ENCODE assay signal across 13 cellular contexts in genomic region chr11:3781423-3781822, GRCh38. TPM values are rescaled to one million over a fixed set of nuclear protein-coding genes. Genes with fewer than 3 reads are reported as not detected.
DNase-seq lines count a peak whose midpoint lies in the region; ATAC-seq and TF ChIP-seq lines count a peak whose summit lies in the region.
"Had no signal": no experiment of that assay in that cellular context is flagged by ENCODE, and none has a peak within 500 bp of the region (broad histone marks: within the 10 kb centered on the region; RNA-seq: fewer than 3 reads in every experiment).

No MANE protein-coding gene starts in this region.

- peak overlapping the region; percentile 33; the same call in 1 of the 2 replicates for H3K27ac ChIP-seq in SK-N-MC
- H3K27ac ChIP-seq in body of pancreas: peak overlapping the region in 1 of 4 donors; percentile 37

- peaks cover 51% of the 10 kb centered on the region for H3K4me1 Mint-ChIP-seq in activated naive CD4-positive, alpha-beta T cell treated with anti-CD3 and anti-CD28 coated beads, Interleukin-2, amount 50 U/mL, for 24 hours
- peaks cover 34% of the 10 kb centered on the region for H3K4me1 Mint-ChIP-seq in stimulated activated effector memory CD8-positive, alpha-beta T cell treated with anti-CD3 and anti-CD28 coated beads, Interleukin-12 subunit alpha, Interleukin-12 subunit beta, amount 100 ng/mL, for 72 hours

- H3K27me3 ChIP-seq in body of pancreas: no peaks in the 10 kb centered on the region

- H3K4me3 ChIP-seq in SK-N-MC (no peak overlapping the region), fibroblast of pulmonary artery (replicated peaks; ENCODE audit: low read depth, low read length) (no peak overlapping the region), body of pancreas (no peak overlapping the region)

- H3K9me3 Mint-ChIP-seq in activated naive CD4-positive, alpha-beta T cell treated with anti-CD3 and anti-CD28 coated beads, Interleukin-2, amount 50 U/mL, for 24 hours: no peaks in the 10 kb centered on the region
- no peaks in the 10 kb centered on the region for H3K9me3 Mint-ChIP-seq in stimulated activated effector memory CD8-positive, alpha-beta T cell treated with anti-CD3 and anti-CD28 coated beads, Interleukin-12 subunit alpha, Interleukin-12 subunit beta, amount 100 ng/mL, for 72 hours

- H3K4me1 ChIP-seq in body of pancreas: peaks cover 4% of the 10 kb centered on the region

- 16% methylated on average over 2 of the region's 2 CpGs for WGBS in body of pancreas, 2 donors

- no peaks in the 10 kb centered on the region for H3K27me3 Mint-ChIP-seq in activated naive CD4-positive, alpha-beta T cell treated with anti-CD3 and anti-CD28 coated beads, Interleukin-2, amount 50 U/mL, for 24 hours

- peaks cover 69% of the 10 kb centered on the region for H3K36me3 ChIP-seq in SK-N-MC (ENCODE audit: insufficient read depth, low read length)
- peaks cover 9 to 11% of the 10 kb centered on the region in 2 donors for H3K36me3 ChIP-seq in body of pancreas (replicated peaks in 1 of 2; ENCODE audit: insufficient read depth in 1 of 2, low read depth in 2 of 2)

- no peak overlapping the region for H3K9ac ChIP-seq in SK-N-MC (ENCODE audit: insufficient read length)

- H3K9me3 ChIP-seq in SK-N-MC (ENCODE audit: low read depth, low read length): no peaks in the 10 kb centered on the region
- H3K9me3 ChIP-seq in body of pancreas: no peaks in the 10 kb centered on the region

- H3K27ac Mint-ChIP-seq in activated naive CD4-positive, alpha-beta T cell treated with anti-CD3 and anti-CD28 coated beads, Interleukin-2, amount 50 U/mL, for 24 hours: peak overlapping the region; percentile 47
- H3K27ac Mint-ChIP-seq in stimulated activated effector memory CD8-positive, alpha-beta T cell treated with anti-CD3 and anti-CD28 coated beads, Interleukin-12 subunit alpha, Interleukin-12 subunit beta, amount 100 ng/mL, for 72 hours: peak overlapping the region; percentile 61

- TF ChIP-seq POLR2A in body of pancreas (IDR thresholded peaks at IDR 0.05): no peak

- DNase-seq in activated naive CD4-positive, alpha-beta T cell (lab: John Stamatoyannopoulos, UW): no peak
- DNase-seq in SK-N-MC (ENCODE audit: low read depth, low spot score) (no peak), fibroblast of pulmonary artery (ENCODE audit: low read depth) (peak; percentile 14), DMS153 (lab: John Stamatoyannopoulos, UW) (no peak), body of pancreas (no peak)
- DNase-seq in stimulated activated effector memory CD8-positive, alpha-beta T cell treated with anti-CD3 and anti-CD28 coated beads, Interleukin-12 subunit alpha, Interleukin-12 subunit beta, amount 100 ng/mL, for 72 hours (ENCODE audit: low spot score in 2 of 2): no peak
- DNase-seq: activated gamma-delta T cell, NCI-H226, retina, SW 1271 had no signal

- no peak for TF ChIP-seq CTCF in fibroblast of pulmonary artery (IDR thresholded peaks at IDR 0.05; ENCODE audit: low read length, missing control alignments)
- TF ChIP-seq CTCF in body of pancreas (IDR thresholded peaks at IDR 0.05): no peak

- H3K4me3 Mint-ChIP-seq in activated naive CD4-positive, alpha-beta T cell treated with anti-CD3 and anti-CD28 coated beads, Interleukin-2, amount 50 U/mL, for 24 hours: peak overlapping the region; percentile 15
- no peak overlapping the region for H3K4me3 Mint-ChIP-seq in stimulated activated effector memory CD8-positive, alpha-beta T cell treated with anti-CD3 and anti-CD28 coated beads, Interleukin-12 subunit alpha, Interleukin-12 subunit beta, amount 100 ng/mL, for 72 hours

- peaks cover 23% of the 10 kb centered on the region for H3K36me3 Mint-ChIP-seq in activated naive CD4-positive, alpha-beta T cell treated with anti-CD3 and anti-CD28 coated beads, Interleukin-2, amount 50 U/mL, for 24 hours
- H3K36me3 Mint-ChIP-seq in stimulated activated effector memory CD8-positive, alpha-beta T cell treated with anti-CD3 and anti-CD28 coated beads, Interleukin-12 subunit alpha, Interleukin-12 subunit beta, amount 100 ng/mL, for 72 hours: peaks cover 92% of the 10 kb centered on the region

- intact Hi-C loops in body of pancreas (cut with DNase I): no loop called here

- ATAC-seq in stimulated activated effector memory CD8-positive, alpha-beta T cell treated with anti-CD3 and anti-CD28 coated beads, Interleukin-12 subunit alpha, Interleukin-12 subunit beta, amount 100 ng/mL, for 72 hours: no peak
- ATAC-seq in GM19324 (IDR thresholded peaks at IDR 0.05; ENCODE audit: low FRiP score, unreplicated experiment) (no peak), body of pancreas (no peak)
- ATAC-seq: HepG2 had no signal

RNA-seq across cellular contexts. Expression of gene NUP98, which starts 15.9 kb away (rescaled TPM):
- total RNA-seq in body of pancreas: 10 to 100 TPM; 37.9 to 62.0 TPM

RNA-seq across cellular contexts. Expression of gene PGAP2, which starts 26.9 kb away (rescaled TPM):
- 10 to 100 TPM; 21.5 to 24.1 TPM for total RNA-seq in body of pancreas

RNA-seq across cellular contexts. Expression of gene RHOG, which starts 59.3 kb away (rescaled TPM):
- 10 to 100 TPM; 10.9 to 15.8 TPM for total RNA-seq in body of pancreas
